ENCODE assay signal across 1 cellular context in genomic region chr10:79038104-79038840, GRCh38.
TF ChIP-seq lines count a peak whose summit lies in the region.

No MANE protein-coding gene starts in this region.

TF ChIP-seq in K562, 482 proteins besides CTCF, POLR2A, EP300 and RAD21 (continued from another document):
- TF ChIP-seq ZNF23 (CRISPR knock-in tag; IDR thresholded peaks at IDR 0.05) (no peak), ZBTB40 (IDR thresholded peaks at IDR 0.05) (peak; percentile 30), ZBTB40 (CRISPR knock-in tag; IDR thresholded peaks at IDR 0.05) (no peak), DPF2 (IDR thresholded peaks at IDR 0.05) (0 out of 2 replicates have a peak, but pooled peaks have one; percentile 30), MCM2 (IDR thresholded peaks at IDR 0.05; ENCODE audit: low read depth) (no peak), BCL6 (CRISPR knock-in tag; IDR thresholded peaks at IDR 0.05) (no peak), ZNF780A (CRISPR knock-in tag; IDR thresholded peaks at IDR 0.05) (no peak)
- TF ChIP-seq, protein P1, sequence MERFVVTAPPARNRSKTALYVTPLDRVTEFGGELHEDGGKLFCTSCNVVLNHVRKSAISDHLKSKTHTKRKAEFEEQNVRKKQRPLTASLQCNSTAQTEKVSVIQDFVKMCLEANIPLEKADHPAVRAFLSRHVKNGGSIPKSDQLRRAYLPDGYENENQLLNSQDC (CRISPR knock-in tag; IDR thresholded peaks at IDR 0.05): no peak
- TF ChIP-seq, protein P2, sequence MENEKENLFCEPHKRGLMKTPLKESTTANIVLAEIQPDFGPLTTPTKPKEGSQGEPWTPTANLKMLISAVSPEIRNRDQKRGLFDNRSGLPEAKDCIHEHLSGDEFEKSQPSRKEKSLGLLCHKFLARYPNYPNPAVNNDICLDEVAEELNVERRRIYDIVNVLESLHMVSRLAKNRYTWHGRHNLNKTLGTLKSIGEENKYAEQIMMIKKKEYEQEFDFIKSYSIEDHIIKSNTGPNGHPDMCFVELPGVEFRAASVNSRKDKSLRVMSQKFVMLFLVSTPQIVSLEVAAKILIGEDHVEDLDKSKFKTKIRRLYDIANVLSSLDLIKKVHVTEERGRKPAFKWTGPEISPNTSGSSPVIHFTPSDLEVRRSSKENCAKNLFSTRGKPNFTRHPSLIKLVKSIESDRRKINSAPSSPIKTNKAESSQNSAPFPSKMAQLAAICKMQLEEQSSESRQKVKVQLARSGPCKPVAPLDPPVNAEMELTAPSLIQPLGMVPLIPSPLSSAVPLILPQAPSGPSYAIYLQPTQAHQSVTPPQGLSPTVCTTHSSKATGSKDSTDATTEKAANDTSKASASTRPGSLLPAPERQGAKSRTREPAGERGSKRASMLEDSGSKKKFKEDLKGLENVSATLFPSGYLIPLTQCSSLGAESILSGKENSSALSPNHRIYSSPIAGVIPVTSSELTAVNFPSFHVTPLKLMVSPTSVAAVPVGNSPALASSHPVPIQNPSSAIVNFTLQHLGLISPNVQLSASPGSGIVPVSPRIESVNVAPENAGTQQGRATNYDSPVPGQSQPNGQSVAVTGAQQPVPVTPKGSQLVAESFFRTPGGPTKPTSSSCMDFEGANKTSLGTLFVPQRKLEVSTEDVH (IDR thresholded peaks at IDR 0.05; ENCODE audit: low read depth, partially characterized antibody): peak; percentile 33
